33 cellular contexts compared by ENCODE assay signal in genomic region chrX:152798945-152799344, GRCh38. TPM values are rescaled to one million over a fixed set of nuclear protein-coding genes. Genes with fewer than 3 reads are reported as not detected.
"Had no signal": no experiment of that assay in that cellular context is flagged by ENCODE, and none has a peak within 500 bp of the region (broad histone marks: within the 10 kb centered on the region; RNA-seq: fewer than 3 reads in every experiment).

No MANE protein-coding gene starts in this region.

- H3K27ac ChIP-seq: stomach, suprapubic skin, testis, thoracic aorta, thyroid gland, tibial artery, tibial nerve, transverse colon, upper lobe of left lung, upper lobe of right lung, uterus, vagina had no signal

- H3K9me3 ChIP-seq: stomach, suprapubic skin, testis, thoracic aorta, thyroid gland, tibial artery, tibial nerve, transverse colon, upper lobe of left lung, upper lobe of right lung, uterus, vagina had no signal

- H3K36me3 ChIP-seq: stomach, suprapubic skin, thoracic aorta, thyroid gland, tibial artery, tibial nerve, transverse colon, upper lobe of left lung, upper lobe of right lung, uterus, vagina had no signal

- H3K4me3 Mint-ChIP-seq: stimulated activated effector memory CD8-positive, alpha-beta T cell treated with anti-CD3 and anti-CD28 coated beads, Interleukin-12 subunit alpha, Interleukin-12 subunit beta, amount 100 ng/mL, for 72 hours; stimulated activated memory B cell treated with anti-CD40 and anti-IgM and Interleukin-4, amounts not matched to agents 10 μg/mL and 1 μg/mL and 100 μg/mL, for 72 hours; stimulated activated naive B cell treated with anti-CD40 and anti-IgM and Interleukin-4, amounts not matched to agents 10 μg/mL and 1 μg/mL and 100 μg/mL, for 72 hours; stimulated activated naive CD8-positive, alpha-beta T cell treated with anti-CD3 and anti-CD28 coated beads, Interleukin-15, amount 100 ng/mL, for 72 hours; stimulated activated naive CD8-positive, alpha-beta T cell treated with anti-CD3 and anti-CD28 coated beads, Interleukin-15, Interleukin-2, amounts not matched to agents 100 ng/mL and 50 ng/mL, for 24 hours; type B pancreatic cell had no signal

- H3K27me3 ChIP-seq: suprapubic skin, testis, thyroid gland, tibial artery, transverse colon, upper lobe of left lung, upper lobe of right lung, uterus, vagina had no signal

- H3K4me3 ChIP-seq: stomach, suprapubic skin, testis, thoracic aorta, thyroid gland, tibial artery, tibial nerve, transverse colon, upper lobe of left lung, upper lobe of right lung, uterus, vagina had no signal

- FAIRE-seq: urothelium cell line had no signal

- DNase-seq: stimulated activated CD4-positive, alpha-beta T cell treated with anti-CD3 and anti-CD28 coated beads, Interleukin-2, amount 100 ng/mL, for 48 hours; stimulated activated CD4-positive, alpha-beta T cell treated with anti-CD3 and anti-CD28 coated beads, Interleukin-4, amount 100 ng/mL, for 1 hour; stimulated activated CD4-positive, alpha-beta T cell treated with anti-CD3 and anti-CD28 coated beads, Interleukin-4, amount 100 ng/mL, for 24 hours; stimulated activated CD4-positive, alpha-beta T cell treated with anti-CD3 and anti-CD28 coated beads, Interleukin-4, amount 100 ng/mL, for 4 hours; stimulated activated CD8-positive, alpha-beta memory T cell treated with anti-CD3 and anti-CD28 coated beads, Interleukin-4, amount 100 ng/mL, for 48 hours; stimulated activated naive B cell treated with anti-CD40 and anti-IgM and Interleukin-4, amounts not matched to agents 10 μg/mL and 1 μg/mL and 100 μg/mL, for 72 hours; stimulated activated naive CD4-positive, alpha-beta T cell; stimulated activated naive CD4-positive, alpha-beta T cell treated with Interleukin-2 at 50 U/mL for 16 hours; stimulated activated naive CD8-positive, alpha-beta T cell treated with anti-CD3 and anti-CD28 coated beads, Interleukin-15, amount 100 ng/mL, for 72 hours; stimulated activated naive CD8-positive, alpha-beta T cell treated with anti-CD3 and anti-CD28 coated beads, Interleukin-15, Interleukin-2, amounts not matched to agents 100 U/mL and 50 U/mL, for 24 hours; stomach; substantia nigra; testis; thyroid gland; tibial artery; transverse colon; trophoblast cell; upper lobe of left lung; upper lobe of right lung; uterus had no signal

- H3K4me1 Mint-ChIP-seq: stimulated activated effector memory CD8-positive, alpha-beta T cell treated with anti-CD3 and anti-CD28 coated beads, Interleukin-12 subunit alpha, Interleukin-12 subunit beta, amount 100 ng/mL, for 72 hours; stimulated activated memory B cell treated with anti-CD40 and anti-IgM and Interleukin-4, amounts not matched to agents 10 μg/mL and 1 μg/mL and 100 μg/mL, for 72 hours; stimulated activated naive B cell treated with anti-CD40 and anti-IgM and Interleukin-4, amounts not matched to agents 10 μg/mL and 1 μg/mL and 100 μg/mL, for 72 hours; stimulated activated naive CD8-positive, alpha-beta T cell treated with anti-CD3 and anti-CD28 coated beads, Interleukin-15, amount 100 ng/mL, for 72 hours had no signal

- H3K27ac Mint-ChIP-seq: stimulated activated effector memory CD8-positive, alpha-beta T cell treated with anti-CD3 and anti-CD28 coated beads, Interleukin-12 subunit alpha, Interleukin-12 subunit beta, amount 100 ng/mL, for 72 hours; stimulated activated memory B cell treated with anti-CD40 and anti-IgM and Interleukin-4, amounts not matched to agents 10 μg/mL and 1 μg/mL and 100 μg/mL, for 72 hours; stimulated activated naive B cell treated with anti-CD40 and anti-IgM and Interleukin-4, amounts not matched to agents 10 μg/mL and 1 μg/mL and 100 μg/mL, for 72 hours; stimulated activated naive CD8-positive, alpha-beta T cell treated with anti-CD3 and anti-CD28 coated beads, Interleukin-15, amount 100 ng/mL, for 72 hours; stimulated activated naive CD8-positive, alpha-beta T cell treated with anti-CD3 and anti-CD28 coated beads, Interleukin-15, Interleukin-2, amounts not matched to agents 100 ng/mL and 50 ng/mL, for 24 hours; type B pancreatic cell had no signal

- H3K4me1 ChIP-seq: stomach, suprapubic skin, testis, thyroid gland, tibial artery, tibial nerve, transverse colon, upper lobe of left lung, upper lobe of right lung, uterus, vagina had no signal

- H3K9me3 Mint-ChIP-seq: stimulated activated effector memory CD8-positive, alpha-beta T cell treated with anti-CD3 and anti-CD28 coated beads, Interleukin-12 subunit alpha, Interleukin-12 subunit beta, amount 100 ng/mL, for 72 hours; stimulated activated memory B cell treated with anti-CD40 and anti-IgM and Interleukin-4, amounts not matched to agents 10 μg/mL and 1 μg/mL and 100 μg/mL, for 72 hours; stimulated activated naive B cell treated with anti-CD40 and anti-IgM and Interleukin-4, amounts not matched to agents 10 μg/mL and 1 μg/mL and 100 μg/mL, for 72 hours; stimulated activated naive CD8-positive, alpha-beta T cell treated with anti-CD3 and anti-CD28 coated beads, Interleukin-15, amount 100 ng/mL, for 72 hours; stimulated activated naive CD8-positive, alpha-beta T cell treated with anti-CD3 and anti-CD28 coated beads, Interleukin-15, Interleukin-2, amounts not matched to agents 100 ng/mL and 50 ng/mL, for 24 hours; type B pancreatic cell had no signal

- H3K36me3 Mint-ChIP-seq: stimulated activated effector memory CD8-positive, alpha-beta T cell treated with anti-CD3 and anti-CD28 coated beads, Interleukin-12 subunit alpha, Interleukin-12 subunit beta, amount 100 ng/mL, for 72 hours; stimulated activated memory B cell treated with anti-CD40 and anti-IgM and Interleukin-4, amounts not matched to agents 10 μg/mL and 1 μg/mL and 100 μg/mL, for 72 hours; stimulated activated naive B cell treated with anti-CD40 and anti-IgM and Interleukin-4, amounts not matched to agents 10 μg/mL and 1 μg/mL and 100 μg/mL, for 72 hours; type B pancreatic cell had no signal

RNA-seq across cellular contexts. Expression of gene MAGEA6, which starts 29.5 kb away (rescaled TPM):
- total RNA-seq: stomach, subcutaneous adipose tissue, suprapubic skin, temporal lobe, thoracic aorta, thyroid gland, tibial nerve, transverse colon, upper lobe of right lung, ureter, urinary bladder, vagina had no signal
- polyA plus RNA-seq: stomach, urinary bladder had no signal

RNA-seq across cellular contexts. Expression of gene CSAG3, which starts 39.9 kb away (rescaled TPM):
- total RNA-seq: stomach, subcutaneous adipose tissue, suprapubic skin, temporal lobe, thoracic aorta, thyroid gland, tibial nerve, transverse colon, upper lobe of left lung, upper lobe of right lung, ureter, urinary bladder, uterus, vagina had no signal
- polyA plus RNA-seq: stomach, urinary bladder had no signal

RNA-seq across cellular contexts. Expression of gene MAGEA2, which starts 45.3 kb away (rescaled TPM):
- total RNA-seq: stomach, subcutaneous adipose tissue, suprapubic skin, temporal lobe, thoracic aorta, thyroid gland, tibial nerve, transverse colon, upper lobe of right lung, ureter, urinary bladder, uterus, vagina had no signal
- polyA plus RNA-seq: stomach, urinary bladder had no signal
